In genomic region chr1:212285685-212286436, GRCh38 we compare ENCODE assay signal across 7 cellular contexts. TPM values are rescaled to one million over a fixed set of nuclear protein-coding genes. Genes with fewer than 3 reads are reported as not detected.
DNase-seq lines count a peak whose midpoint lies in the region; ATAC-seq and TF ChIP-seq lines count a peak whose summit lies in the region.

No MANE protein-coding gene starts in this region.

- 0% methylated on average over 6 of the region's 83 CpGs for WGBS in mammary epithelial cell (ENCODE audit: low coverage, missing lambda C conversion rate)

- CTCF ChIA-PET in mammary epithelial cell (lab: Charles Lee; ENCODE audit: low non-redundant PET) = interaction anchor here (0.7 to 1.4 kb wide), 2 partner anchors 215 to 580 kb away, joined by 4 to 6 read pairs; no protein-coding TSS in a partner anchor

- no peaks in the 10 kb centered on the region for H3K9me3 ChIP-seq in WERI-Rb-1 (ENCODE audit: severe bottlenecking)
- H3K9me3 ChIP-seq in mammary epithelial cell (replicated peaks; ENCODE audit: insufficient read depth, low read length) = no peaks in the 10 kb centered on the region

- no TSS peak for BruUV-seq in mammary epithelial cell (replicated peaks; lab: Mats Ljungman, UMichigan)

- H3K4me1 ChIP-seq in mammary epithelial cell (ENCODE audit: insufficient read depth, low read length) = peaks cover 29% of the 10 kb centered on the region

- no peaks in the 10 kb centered on the region for H3K36me3 ChIP-seq in WERI-Rb-1
- H3K36me3 ChIP-seq in mammary epithelial cell (ENCODE audit: insufficient read depth, low read length) = no peaks in the 10 kb centered on the region

- H3K4me2 ChIP-seq in mammary epithelial cell (ENCODE audit: insufficient read depth, low read depth, low read length) = peak overlapping the region; percentile 93

- ATAC-seq in GM18498 (IDR thresholded peaks at IDR 0.05; ENCODE audit: unreplicated experiment) = peak; percentile 19

- peak overlapping the region; percentile 92 for H3K4me3 Mint-ChIP-seq in HFFc6

- no peaks in the 10 kb centered on the region for H3K27me3 ChIP-seq in WERI-Rb-1 (ENCODE audit: insufficient read depth, low read depth, severe bottlenecking)
- H3K27me3 ChIP-seq in mammary epithelial cell (ENCODE audit: insufficient read depth, low read length) = no peaks in the 10 kb centered on the region

- peak overlapping the region; percentile 96 for H2AFZ ChIP-seq in mammary epithelial cell (ENCODE audit: low read depth, low read length)

- H3K36me3 Mint-ChIP-seq in HFFc6 (ENCODE audit: low read depth) = no peaks in the 10 kb centered on the region

- H3K9ac ChIP-seq in mammary epithelial cell (ENCODE audit: insufficient read depth, low read length) = peak overlapping the region; percentile 89

- H3K4me3 ChIP-seq in WERI-Rb-1 (ENCODE audit: low read depth, low read length) (peak overlapping the region; percentile 84), mammary epithelial cell (replicated peaks in 1 of 3; ENCODE audit: insufficient read depth in 1 of 3, low read depth in 2 of 3, low read length in 3 of 3) (peak overlapping the region; percentile 63 to 95 (median 92))

- H3K27me3 Mint-ChIP-seq in HFFc6 (ENCODE audit: insufficient read depth) = no peaks in the 10 kb centered on the region; the same call in 1 of the 2 replicates

- H3K9me3 Mint-ChIP-seq in HFFc6 = no peaks in the 10 kb centered on the region

- peak; percentile 30 for DNase-seq in HFFc6
- peak; percentile 48 for DNase-seq in NCI-H1048 (lab: John Stamatoyannopoulos, UW)
- peak; percentile 64 for DNase-seq in WERI-Rb-1
- DNase-seq in mammary epithelial cell = peak; percentile 64
- peak; percentile 65 for DNase-seq in kidney tubule cell (ENCODE audit: low spot score)
- peak; percentile 71 to 75 for DNase-seq in stimulated activated CD4-positive, alpha-beta T cell treated with anti-CD3 and anti-CD28 coated beads, Interleukin-2, amount 100 ng/mL, for 24 hours

- in situ Hi-C loops in mammary epithelial cell (cut with MboI; ENCODE audit: low sequenced_read_pairs in 2 of 2) = no loop called here

- intact Hi-C loops in mammary epithelial cell (cut with micrococcal nuclease) = loop anchor here (1.0 to 5.0 kb wide), 4 partner anchors 25 to 1029 kb away; partner anchors contain the start of gene RCOR3

- peaks cover 54% of the 10 kb centered on the region for H3K4me1 Mint-ChIP-seq in HFFc6 (ENCODE audit: low read depth)

- TF ChIP-seq CTCF in HFFc6 (IDR thresholded peaks at IDR 0.05) (no peak), WERI-Rb-1 (IDR thresholded peaks at IDR 0.05; ENCODE audit: low read depth, low read length) (no peak), mammary epithelial cell (conservative IDR thresholded peaks at IDR 0.05 in 1 of 2, IDR thresholded peaks at IDR 0.05 in 1 of 2; ENCODE audit: extremely low read depth in 1 of 2, insufficient read depth in 1 of 2, low read depth in 1 of 2, low read length in 2 of 2) (no peak)

- peaks cover 44% of the 10 kb centered on the region for H3K79me2 ChIP-seq in mammary epithelial cell (ENCODE audit: insufficient read depth, low read length)

- dilution Hi-C loops in mammary epithelial cell (cut with HindIII; ENCODE audit: low sequenced_read_pairs) = no loop called here

- no peaks in the 10 kb centered on the region for H4K20me1 ChIP-seq in mammary epithelial cell (ENCODE audit: insufficient read depth, low read length)

- H3K27ac ChIP-seq in WERI-Rb-1 (peak overlapping the region; percentile 46), mammary epithelial cell (ENCODE audit: insufficient read depth, low read depth, low read length) (peak overlapping the region; percentile 65)

- H3K27ac Mint-ChIP-seq in HFFc6 = peak overlapping the region; percentile 69

RNA-seq across cellular contexts. Expression of gene PPP2R5A, which starts 0.7 kb away (rescaled TPM):
- 10 to 100 TPM; 15.2 to 19.5 (median 17.8) TPM for total RNA-seq in HFFc6 (2021; fragmentation: NEBNext Ultra II Directional; extraction: Animal tissue kit (Norgen Biotek cat#: 25700))
- 10 to 100 TPM; 17.3 to 19.0 TPM for total RNA-seq in mammary epithelial cell
- polyA plus RNA-seq in mammary epithelial cell = 10.4 TPM
- polyA minus RNA-seq in mammary epithelial cell = 7.4 TPM

Comparison
In these comparisons a context has a peak if more than half of its experiments do, and no peak if none do; other contexts are left out.
1. Peak in every context shown above with its lines: DNase-seq, ATAC-seq, H3K4me3 ChIP-seq and H3K27ac ChIP-seq.